ENCODE assay signal across 1 cellular context in genomic region chr9:96376926-96377874, GRCh38.
TF ChIP-seq lines count a peak whose summit lies in the region.

No MANE protein-coding gene starts in this region.

TF ChIP-seq in H1, 55 proteins besides CTCF, POLR2A, EP300 and RAD21 (continued from another document):
- TF ChIP-seq ATF2 (IDR thresholded peaks at IDR 0.05; ENCODE audit: low read length) (no peak), CBX5 (IDR thresholded peaks at IDR 0.05; ENCODE audit: low read depth, low read length) (no peak), TAF7 (optimal IDR thresholded peaks at IDR 0.05; ENCODE audit: borderline replicate concordance, low read depth, low read length) (no peak), ASH2L (IDR thresholded peaks at IDR 0.05; ENCODE audit: low read length) (no peak), MAX (IDR thresholded peaks at IDR 0.05) (no peak), SAP30 (IDR thresholded peaks at IDR 0.05; ENCODE audit: insufficient read depth, insufficient replicate concordance, low read length) (no peak), E2F6 (IDR thresholded peaks at IDR 0.05) (no peak), SIX5 (IDR thresholded peaks at IDR 0.05; ENCODE audit: low read depth, low read length) (no peak), POLR2AphosphoS5 (IDR thresholded peaks at IDR 0.05; ENCODE audit: low read depth, low read length) (no peak), FOSL1 (IDR thresholded peaks at IDR 0.05; ENCODE audit: insufficient read depth, low read depth, low read length) (no peak), KDM1A (IDR thresholded peaks at IDR 0.05; ENCODE audit: borderline replicate concordance, low read length) (no peak), BCL11A (IDR thresholded peaks at IDR 0.05; ENCODE audit: low read depth in 2 of 2, low read length in 2 of 2) (no peak), JUN (IDR thresholded peaks at IDR 0.05; ENCODE audit: low read depth, low read length) (no peak), CHD2 (IDR thresholded peaks at IDR 0.05; ENCODE audit: low read length) (no peak)
